16 cellular contexts compared by ENCODE assay signal in the genomic region with DNA sequence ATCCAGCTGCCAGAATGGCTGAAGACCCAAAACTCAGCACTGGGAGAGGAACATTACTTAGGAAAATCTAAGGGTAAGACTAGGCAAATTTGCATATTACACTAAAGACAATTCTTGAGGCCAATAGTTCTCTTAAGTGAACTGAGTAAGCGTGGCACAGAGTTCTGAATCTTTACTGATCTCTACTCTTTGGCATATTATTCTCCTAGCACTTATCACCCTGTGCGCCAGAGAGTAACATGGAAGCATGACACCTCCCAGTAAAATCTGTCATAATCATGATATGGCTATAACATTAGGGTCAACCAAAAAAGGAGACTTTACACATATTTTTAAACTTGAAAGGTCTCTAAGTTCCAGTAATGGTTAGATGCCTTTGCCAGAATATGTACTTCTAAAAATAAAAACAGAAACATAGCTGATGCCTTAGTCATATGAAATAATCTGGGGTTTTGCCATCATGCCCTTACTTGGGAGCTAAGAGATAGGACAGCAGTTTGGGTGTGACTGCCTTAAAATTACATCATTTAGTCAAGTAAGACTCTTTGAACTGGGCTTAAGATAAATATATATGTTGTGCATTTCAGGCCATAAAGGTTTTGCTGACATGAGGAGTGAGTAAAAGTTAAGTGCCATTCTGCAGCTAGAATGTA.
DNase-seq lines count a peak whose midpoint lies in the region; ATAC-seq and TF ChIP-seq lines count a peak whose summit lies in the region.
"Had no signal": no experiment of that assay in that cellular context is flagged by ENCODE, and none has a peak within 500 bp of the region (broad histone marks: within the 10 kb centered on the region; RNA-seq: fewer than 3 reads in every experiment).

No MANE protein-coding gene starts in this region.

- no peaks in the 10 kb centered on the region for H3K9me3 Mint-ChIP-seq in stimulated activated memory B cell treated with anti-CD40 and anti-IgM and Interleukin-4, amounts not matched to agents 10 μg/mL and 1 μg/mL and 100 μg/mL, for 72 hours
- H3K9me3 Mint-ChIP-seq: activated naive CD4-positive, alpha-beta T cell treated with anti-CD3 and anti-CD28 coated beads for 36 hours had no signal

- no peak overlapping the region for H3K18ac ChIP-seq in mesenchymal stem cell (ENCODE audit: low read depth in 1 of 2, low read length in 2 of 2)

- no peak overlapping the region for H3K27ac Mint-ChIP-seq in stimulated activated memory B cell treated with anti-CD40 and anti-IgM and Interleukin-4, amounts not matched to agents 10 μg/mL and 1 μg/mL and 100 μg/mL, for 72 hours
- H3K27ac Mint-ChIP-seq: activated naive CD4-positive, alpha-beta T cell treated with anti-CD3 and anti-CD28 coated beads for 36 hours; mesothelial cell of epicardium had no signal

- no peak overlapping the region for H3K14ac ChIP-seq in mesenchymal stem cell (ENCODE audit: low read length in 2 of 2)

- H3K9ac ChIP-seq in mesenchymal stem cell (ENCODE audit: low read length): peak overlapping the region; percentile 27

- H3K27me3 Mint-ChIP-seq in stimulated activated memory B cell treated with anti-CD40 and anti-IgM and Interleukin-4, amounts not matched to agents 10 μg/mL and 1 μg/mL and 100 μg/mL, for 72 hours: no peaks in the 10 kb centered on the region

- intact Hi-C loops in upper lobe of right lung (cut with DNase I): no loop called here

- H2BK15ac ChIP-seq in mesenchymal stem cell (ENCODE audit: low read depth, poor library complexity, severe bottlenecking): no peak overlapping the region

- peaks cover 31% of the 10 kb centered on the region for H3K36me3 Mint-ChIP-seq in stimulated activated memory B cell treated with anti-CD40 and anti-IgM and Interleukin-4, amounts not matched to agents 10 μg/mL and 1 μg/mL and 100 μg/mL, for 72 hours

- no peak overlapping the region for H3K4me3 Mint-ChIP-seq in stimulated activated memory B cell treated with anti-CD40 and anti-IgM and Interleukin-4, amounts not matched to agents 10 μg/mL and 1 μg/mL and 100 μg/mL, for 72 hours
- H3K4me3 Mint-ChIP-seq: activated naive CD4-positive, alpha-beta T cell treated with anti-CD3 and anti-CD28 coated beads for 36 hours; mesothelial cell of epicardium had no signal

- H3K4me1 ChIP-seq in mesenchymal stem cell (ENCODE audit: control insufficient read depth, insufficient read depth, low read depth, low read length): peaks cover 3% of the 10 kb centered on the region
- H3K4me1 ChIP-seq in upper lobe of right lung: no peaks in the 10 kb centered on the region
- H3K4me1 ChIP-seq: BE2C had no signal

- ATAC-seq in HG03460 (IDR thresholded peaks at IDR 0.05; ENCODE audit: unreplicated experiment): no peak
- ATAC-seq in stimulated activated memory B cell treated with anti-CD40 and anti-IgM and Interleukin-4, amounts not matched to agents 10 μg/mL and 1 μg/mL and 100 μg/mL, for 72 hours: no peak
- ATAC-seq in upper lobe of right lung: no peak

- no peak overlapping the region for H2BK5ac ChIP-seq in mesenchymal stem cell (ENCODE audit: low read depth, low read length, poor library complexity, severe bottlenecking)

- no peak overlapping the region for H4K8ac ChIP-seq in mesenchymal stem cell (ENCODE audit: low read length)

- no peak overlapping the region for H2AK5ac ChIP-seq in mesenchymal stem cell (ENCODE audit: low read length, severe bottlenecking)

- TF ChIP-seq CTCF in AG04450 (IDR thresholded peaks at IDR 0.05; ENCODE audit: low read depth, low read length) (no peak), upper lobe of right lung (IDR thresholded peaks at IDR 0.05) (no peak)

- no peak overlapping the region for H3K4ac ChIP-seq in mesenchymal stem cell (ENCODE audit: low read depth in 1 of 2, low read length in 2 of 2)

- no peaks in the 10 kb centered on the region for H3K79me1 ChIP-seq in mesenchymal stem cell (replicated peaks; ENCODE audit: low read length, poor library complexity, severe bottlenecking)

- peak; percentile 52 for DNase-seq in AG04450 (ENCODE audit: low read depth, low spot score)
- peak; percentile 2 for DNase-seq in LoVo (ENCODE audit: low spot score)
- peak; percentile 74 for DNase-seq in dedifferentiated amniotic fluid mesenchymal stem cell (ENCODE audit: extremely low spot score)
- DNase-seq in mesenchymal stem cell: peak; percentile 61
- DNase-seq in stimulated activated CD4-positive, alpha-beta T cell treated with anti-CD3 and anti-CD28 coated beads, Interleukin-1b, Interleukin-23, amount 100 ng/mL, for 48 hours: no peak
- DNase-seq in upper lobe of right lung: no peak
- DNase-seq: activated naive CD4-positive, alpha-beta T cell treated with anti-CD3 and anti-CD28 coated beads for 36 hours; BE2C; hypothalamus; Kasumi-1; NCI-H2171; sigmoid colon; T1000 had no signal

- no peaks in the 10 kb centered on the region for H3K36me3 ChIP-seq in mesenchymal stem cell (ENCODE audit: control insufficient read depth in 1 of 2, insufficient read depth in 2 of 2, low read depth in 1 of 2, low read length in 2 of 2)
- no peaks in the 10 kb centered on the region for H3K36me3 ChIP-seq in upper lobe of right lung
- H3K36me3 ChIP-seq: BE2C, sigmoid colon had no signal

- no peak overlapping the region for H2BK120ac ChIP-seq in mesenchymal stem cell (ENCODE audit: low read depth, low read length)

- H3K23ac ChIP-seq in mesenchymal stem cell (ENCODE audit: low read length in 2 of 2): no peak overlapping the region

- H3K4me3 ChIP-seq in AG04450 (ENCODE audit: low read depth, low read length): no peak overlapping the region
- H3K4me3 ChIP-seq in mesenchymal stem cell (ENCODE audit: insufficient read depth in 1 of 2, low read depth in 1 of 2, low read length in 2 of 2): peak overlapping the region in 1 of 2 experiments; percentile 28
- no peak overlapping the region for H3K4me3 ChIP-seq in upper lobe of right lung
- H3K4me3 ChIP-seq: sigmoid colon had no signal

- no peak overlapping the region for H2AFZ ChIP-seq in mesenchymal stem cell (ENCODE audit: low read depth, low read length)

- no peaks in the 10 kb centered on the region for H3K4me1 Mint-ChIP-seq in stimulated activated memory B cell treated with anti-CD40 and anti-IgM and Interleukin-4, amounts not matched to agents 10 μg/mL and 1 μg/mL and 100 μg/mL, for 72 hours
- H3K4me1 Mint-ChIP-seq: mesothelial cell of epicardium had no signal

- no peak overlapping the region for H2BK12ac ChIP-seq in mesenchymal stem cell (ENCODE audit: low read length in 2 of 2)

- no peak overlapping the region for H3K27ac ChIP-seq in AG04450 (ENCODE audit: low read depth, low read length)
- no peak overlapping the region for H3K27ac ChIP-seq in mesenchymal stem cell (ENCODE audit: low read length, poor library complexity, severe bottlenecking)
- no peak overlapping the region for H3K27ac ChIP-seq in upper lobe of right lung

- H3K9me3 ChIP-seq in AG04450 (ENCODE audit: control insufficient read depth, insufficient read depth, low read length) (no peaks in the 10 kb centered on the region), mesenchymal stem cell (ENCODE audit: control insufficient read depth, low read length) (no peaks in the 10 kb centered on the region), upper lobe of right lung (no peaks in the 10 kb centered on the region)
- H3K9me3 ChIP-seq: BE2C, sigmoid colon had no signal

- POLR2A ChIA-PET in AG04450 (lab: Yijun Ruan, JAX): no interaction called here

- no peaks in the 10 kb centered on the region for H3K27me3 ChIP-seq in AG04450 (ENCODE audit: control insufficient read depth, insufficient read depth, low read length)
- no peaks in the 10 kb centered on the region for H3K27me3 ChIP-seq in mesenchymal stem cell (ENCODE audit: control insufficient read depth in 1 of 2, insufficient read depth in 1 of 2, low read length in 2 of 2)
- H3K27me3 ChIP-seq in upper lobe of right lung: no peaks in the 10 kb centered on the region
- H3K27me3 ChIP-seq: BE2C, sigmoid colon had no signal

- H4K91ac ChIP-seq in mesenchymal stem cell (ENCODE audit: low read length): no peak overlapping the region

- CTCF ChIA-PET in AG04450 (lab: Charles Lee): interaction anchor here (0.6 to 1.9 kb wide), 4 partner anchors 10 to 1657 kb away, joined by 3 to 7 read pairs (median 4); no protein-coding TSS in a partner anchor

- no peak overlapping the region for H3K4me2 ChIP-seq in mesenchymal stem cell (ENCODE audit: low read length, poor library complexity, severe bottlenecking)

- 88% methylated on average over 1 of the region's 2 CpGs for WGBS in mesenchymal stem cell

Comparison
In these comparisons a context has a peak if more than half of its experiments do, and no peak if none do; other contexts are left out.
1. DNase-seq: peak in AG04450 (single experiment), LoVo (single experiment), dedifferentiated amniotic fluid mesenchymal stem cell (single experiment) and mesenchymal stem cell (single experiment); none in stimulated activated CD4-positive, alpha-beta T cell treated with anti-CD3 and anti-CD28 coated beads, Interleukin-1b, Interleukin-23, amount 100 ng/mL, for 48 hours (single experiment) and upper lobe of right lung (single experiment).